In genomic region chr11:44562836-44563460, GRCh38 we compare ENCODE assay signal across 21 cellular contexts. TPM values are rescaled to one million over a fixed set of nuclear protein-coding genes. Genes with fewer than 3 reads are reported as not detected.
DNase-seq lines count a peak whose midpoint lies in the region; ATAC-seq and TF ChIP-seq lines count a peak whose summit lies in the region.
"Had no signal": no experiment of that assay in that cellular context is flagged by ENCODE, and none has a peak within 500 bp of the region (broad histone marks: within the 10 kb centered on the region; RNA-seq: fewer than 3 reads in every experiment).

No MANE protein-coding gene starts in this region.

- no peaks in the 10 kb centered on the region for H3K27me3 ChIP-seq in CD8-positive, alpha-beta T cell (ENCODE audit: insufficient read depth, low read length)
- H3K27me3 ChIP-seq in esophagus squamous epithelium (no peaks in the 10 kb centered on the region), skeletal muscle satellite cell (ENCODE audit: control insufficient read depth, insufficient read depth, low read length) (no peaks in the 10 kb centered on the region)
- H3K27me3 ChIP-seq: foreskin keratinocyte, SJSA1, suprapubic skin had no signal

- DNase-seq in CD8-positive, alpha-beta T cell, result no peak
- DNase-seq in T-cell (no peak), esophagus squamous epithelium (lab: John Stamatoyannopoulos, UW) (no peak), osteocyte (ENCODE audit: extremely low spot score, unreplicated experiment) (no peak), HuH-7 (ENCODE audit: low spot score) (no peak)
- DNase-seq: activated CD8-positive, alpha-beta T cell treated with anti-CD3 and anti-CD28 coated beads, Interleukin-2, amount 10 ng/mL, durations not matched to agents 7 days and 5 days; activated naive CD8-positive, alpha-beta T cell treated with anti-CD3 and anti-CD28 coated beads, Interleukin-2, amount 50 U/mL, for 24 hours; activated T-cell treated with anti-CD3 and anti-CD28 coated beads, Interleukin-2, amount 50 U/mL, for 72 hours; dermis blood vessel endothelial cell; NCI-H1417 treated with DMSO at 0.1 percent for 48 hours; PC-3; stimulated activated CD8-positive, alpha-beta memory T cell treated with anti-CD3 and anti-CD28 coated beads, Interleukin-4, amount 100 ng/mL, for 48 hours had no signal

- ATAC-seq in CD8-positive, alpha-beta T cell, result no peak
- ATAC-seq in T-cell (replicated peaks in 1 of 4) (no peak), GM18870 (IDR thresholded peaks at IDR 0.05; ENCODE audit: unreplicated experiment) (no peak), GM21619 (IDR thresholded peaks at IDR 0.05; ENCODE audit: unreplicated experiment) (no peak)
- ATAC-seq: activated CD4-positive, CD25-positive, alpha-beta regulatory T cell treated with anti-CD3 and anti-CD28 coated beads, Interleukin-2, amount 50 U/mL, for 24 hours; activated CD8-positive, alpha-beta T cell treated with anti-CD3 and anti-CD28 coated beads, Interleukin-2, amount 10 ng/mL, durations not matched to agents 7 days and 5 days; activated naive CD8-positive, alpha-beta T cell treated with anti-CD3 and anti-CD28 coated beads, Interleukin-2, amount 50 U/mL, for 24 hours; activated T-cell treated with anti-CD3 and anti-CD28 coated beads, Interleukin-2, amount 50 U/mL, for 72 hours; foreskin keratinocyte; GM23338; PC-3 had no signal

- H3K9me3 Mint-ChIP-seq in CD8-positive, alpha-beta T cell, result no peaks in the 10 kb centered on the region
- H3K9me3 Mint-ChIP-seq in T-cell (no peaks in the 10 kb centered on the region), osteocyte (ENCODE audit: unreplicated experiment) (no peaks in the 10 kb centered on the region)
- H3K9me3 Mint-ChIP-seq: GM23338; T-helper 2 cell treated with Interferon-gamma antibody and Interleukin-4, amounts not matched to agents 5 μg/mL and 100 μg/mL, for 36 hours had no signal

- peak overlapping the region; percentile 46 for H3K27ac Mint-ChIP-seq in CD8-positive, alpha-beta T cell
- peak overlapping the region; percentile 50 to 65 for H3K27ac Mint-ChIP-seq in T-cell
- no peak overlapping the region for H3K27ac Mint-ChIP-seq in osteocyte (ENCODE audit: unreplicated experiment)
- H3K27ac Mint-ChIP-seq: activated CD8-positive, alpha-beta T cell treated with anti-CD3 and anti-CD28 coated beads, Interleukin-2, amount 10 ng/mL, durations not matched to agents 7 days and 5 days; activated naive CD8-positive, alpha-beta T cell treated with anti-CD3 and anti-CD28 coated beads, Interleukin-2, amount 50 U/mL, for 24 hours; activated T-cell treated with anti-CD3 and anti-CD28 coated beads, Interleukin-2, amount 50 U/mL, for 72 hours; GM23338; T-helper 2 cell treated with Interferon-gamma antibody and Interleukin-4, amounts not matched to agents 5 μg/mL and 100 μg/mL, for 36 hours had no signal

- no peak for TF ChIP-seq POLR2A in esophagus squamous epithelium (IDR thresholded peaks at IDR 0.05)

- CTCF ChIA-PET in CD8-positive, alpha-beta T cell (lab: Charles Lee), result interaction anchor here (2.1 to 17.8 kb wide), 2 partner anchors 54 to 212 kb away, joined by 7 to 625 read pairs; no protein-coding TSS in a partner anchor
- CTCF ChIA-PET in T-cell (lab: Charles Lee), result interaction anchor here (0.6 to 2.2 kb wide), 6 partner anchors 49 to 495 kb away, joined by 3 to 8 read pairs (median 4); no protein-coding TSS in a partner anchor

- whole genome bisulfite sequencing in esophagus squamous epithelium, 2 donors, result 91 to 94% methylated on average over 4 to 5 of the region's 5 CpGs

- H3K36me3 Mint-ChIP-seq in CD8-positive, alpha-beta T cell, result no peaks in the 10 kb centered on the region
- H3K36me3 Mint-ChIP-seq in T-cell (no peaks in the 10 kb centered on the region), osteocyte (ENCODE audit: unreplicated experiment) (no peaks in the 10 kb centered on the region)

- H3K4me1 ChIP-seq in CD8-positive, alpha-beta T cell (ENCODE audit: insufficient read depth, low read length), result peaks cover 35% of the 10 kb centered on the region
- H3K4me1 ChIP-seq in esophagus squamous epithelium (peaks cover 24 to 87% (median 73%) of the 10 kb centered on the region in 3 donors), skeletal muscle satellite cell (ENCODE audit: control insufficient read depth, insufficient read depth, low read length) (peaks cover 46% of the 10 kb centered on the region)

- no peaks in the 10 kb centered on the region for H3K27me3 Mint-ChIP-seq in CD8-positive, alpha-beta T cell (ENCODE audit: low read depth)
- H3K27me3 Mint-ChIP-seq in T-cell, result no peaks in the 10 kb centered on the region
- no peaks in the 10 kb centered on the region for H3K27me3 Mint-ChIP-seq in osteocyte (ENCODE audit: unreplicated experiment)
- H3K27me3 Mint-ChIP-seq: activated naive CD8-positive, alpha-beta T cell treated with anti-CD3 and anti-CD28 coated beads, Interleukin-2, amount 50 U/mL, for 24 hours had no signal

- peaks cover 35% of the 10 kb centered on the region for H3K4me1 Mint-ChIP-seq in CD8-positive, alpha-beta T cell (ENCODE audit: low read depth)
- H3K4me1 Mint-ChIP-seq in T-cell (peaks cover 28 to 50% (median 32%) of the 10 kb centered on the region in 3 donors), osteocyte (ENCODE audit: unreplicated experiment) (peaks cover 37% of the 10 kb centered on the region)

- no peak overlapping the region for H3K27ac ChIP-seq in CD8-positive, alpha-beta T cell (ENCODE audit: low read depth, low read length)
- peak overlapping the region; percentile 94 to 98 (median 96) for H3K27ac ChIP-seq in esophagus squamous epithelium
- H3K27ac ChIP-seq: SJSA1 had no signal

- no peaks in the 10 kb centered on the region for H3K36me3 ChIP-seq in CD8-positive, alpha-beta T cell (ENCODE audit: insufficient read depth, low read length)
- H3K36me3 ChIP-seq in esophagus squamous epithelium, result no peaks in the 10 kb centered on the region
- no peaks in the 10 kb centered on the region for H3K36me3 ChIP-seq in skeletal muscle satellite cell (ENCODE audit: insufficient read depth, low read length)
- H3K36me3 ChIP-seq: SJSA1, suprapubic skin had no signal

- peak overlapping the region; percentile 80 for H3K4me2 ChIP-seq in skeletal muscle satellite cell (ENCODE audit: low read length)
- H3K4me2 ChIP-seq: GM23338 had no signal

- intact Hi-C loops in CD8-positive, alpha-beta T cell (cut with DNase I, micrococcal nuclease), result loop anchor here (10.0 kb wide), 3 partner anchors 542 to 1242 kb away; partner anchors contain the start of genes HSD17B12 (in 1 of the 2) and SLC35C1 (in 1 of the 2)
- intact Hi-C loops in esophagus squamous epithelium (cut with DNase I), result no loop called here

- H3K9me3 ChIP-seq in CD8-positive, alpha-beta T cell (ENCODE audit: low read length), result no peaks in the 10 kb centered on the region
- H3K9me3 ChIP-seq in esophagus squamous epithelium (no peaks in the 10 kb centered on the region), skeletal muscle satellite cell (replicated peaks; ENCODE audit: low read length) (no peaks in the 10 kb centered on the region)
- H3K9me3 ChIP-seq: SJSA1, suprapubic skin had no signal

- no peak for TF ChIP-seq CTCF in CD8-positive, alpha-beta T cell (IDR thresholded peaks at IDR 0.05)
- no peak for TF ChIP-seq CTCF in esophagus squamous epithelium (IDR thresholded peaks at IDR 0.05)
- TF ChIP-seq CTCF in osteocyte (IDR thresholded peaks at IDR 0.05), result no peak

- no peak overlapping the region for H3K4me3 Mint-ChIP-seq in CD8-positive, alpha-beta T cell
- H3K4me3 Mint-ChIP-seq in T-cell (no peak overlapping the region), osteocyte (ENCODE audit: unreplicated experiment) (no peak overlapping the region)
- H3K4me3 Mint-ChIP-seq: activated CD8-positive, alpha-beta T cell treated with anti-CD3 and anti-CD28 coated beads, Interleukin-2, amount 10 ng/mL, durations not matched to agents 7 days and 5 days; activated naive CD8-positive, alpha-beta T cell treated with anti-CD3 and anti-CD28 coated beads, Interleukin-2, amount 50 U/mL, for 24 hours; GM23338; T-helper 2 cell treated with Interferon-gamma antibody and Interleukin-4, amounts not matched to agents 5 μg/mL and 100 μg/mL, for 36 hours had no signal

- H3K9ac ChIP-seq in skeletal muscle satellite cell (ENCODE audit: low read depth, low read length), result peak overlapping the region; percentile 96

- no peak overlapping the region for H3K4me3 ChIP-seq in CD8-positive, alpha-beta T cell (ENCODE audit: low read depth, low read length)
- H3K4me3 ChIP-seq in esophagus squamous epithelium, result no peak overlapping the region
- H3K4me3 ChIP-seq in skeletal muscle satellite cell (ENCODE audit: low read length), result no peak overlapping the region
- H3K4me3 ChIP-seq: GM23338, SJSA1, suprapubic skin had no signal

- POLR2A ChIA-PET in CD8-positive, alpha-beta T cell (lab: Charles Lee), result no interaction called here
- POLR2A ChIA-PET in T-cell (lab: Charles Lee), result interaction anchor here (0.6 to 1.2 kb wide), 2 partner anchors 49 to 56 kb away, joined by 3 to 7 read pairs; no protein-coding TSS in a partner anchor

RNA-seq across cellular contexts. Expression of gene CD82, which starts 2.5 kb away (rescaled TPM):
- 10 to 100 TPM; 28.1 to 32.4 TPM for total RNA-seq in CD8-positive, alpha-beta T cell
- total RNA-seq in T-cell (10 to 100 TPM; 53.4 to 99.6 (median 69.0) TPM), esophagus squamous epithelium (100 to 1,000 TPM in 3 of 4 donors, 10 to 100 TPM in 1; 70.9 to 137 (median 108) TPM), osteocyte (29.5 and 34.6 TPM in 2 replicates)
- 18.3 and 50.5 TPM in 2 replicates for total RNA-seq in skeletal muscle satellite cell (2012; rRNA removed)
